Comparison of ENCODE assay signal across 2 cellular contexts in genomic region chr6:5525209-5525608, GRCh38.
TF ChIP-seq lines count a peak whose summit lies in the region.

No MANE protein-coding gene starts in this region.

TF ChIP-seq in SK-N-SH treated with all-trans-retinoic acid at 6 μM for 48 hours, 23 proteins besides CTCF, POLR2A, EP300 and RAD21 (continued from another document):
- TF ChIP-seq PATZ1 (CRISPR knock-in tag; IDR thresholded peaks at IDR 0.05; ENCODE audit: borderline replicate concordance) (no peak), ZNF565 (CRISPR knock-in tag; conservative IDR thresholded peaks at IDR 0.05; ENCODE audit: low read depth) (no peak), TSHZ2 (CRISPR knock-in tag; IDR thresholded peaks at IDR 0.05) (no peak), ZNF70 (CRISPR knock-in tag; IDR thresholded peaks at IDR 0.05) (no peak), POU6F1 (CRISPR knock-in tag; IDR thresholded peaks at IDR 0.05; ENCODE audit: borderline replicate concordance, low read depth) (no peak), ZFP30 (CRISPR knock-in tag; IDR thresholded peaks at IDR 0.05) (no peak), GLIS3 (CRISPR knock-in tag; IDR thresholded peaks at IDR 0.05) (no peak), CSRNP3 (CRISPR knock-in tag; IDR thresholded peaks at IDR 0.05) (no peak), CSDC2 (CRISPR knock-in tag; IDR thresholded peaks at IDR 0.05) (no peak), OSR1 (CRISPR knock-in tag; IDR thresholded peaks at IDR 0.05) (no peak), SNAI2 (CRISPR knock-in tag; IDR thresholded peaks at IDR 0.05) (no peak), ARNTL (CRISPR knock-in tag; IDR thresholded peaks at IDR 0.05; ENCODE audit: borderline replicate concordance, low read depth) (no peak), TCF4 (CRISPR knock-in tag; IDR thresholded peaks at IDR 0.05; ENCODE audit: borderline replicate concordance) (no peak), RARB (CRISPR knock-in tag; IDR thresholded peaks at IDR 0.05) (no peak)

TF ChIP-seq in SK-N-SH, 30 proteins besides CTCF, POLR2A, EP300 and RAD21 (continued from another document):
- TF ChIP-seq FOXJ3 (CRISPR knock-in tag; IDR thresholded peaks at IDR 0.05), result no peak
